Comparison of ENCODE assay signal across 21 cellular contexts in genomic region chr6:21437583-21437982, GRCh38.
DNase-seq lines count a peak whose midpoint lies in the region; ATAC-seq lines count a peak whose summit lies in the region.
"Had no signal": no experiment of that assay in that cellular context is flagged by ENCODE, and none has a peak within 500 bp of the region (broad histone marks: within the 10 kb centered on the region; RNA-seq: fewer than 3 reads in every experiment).

No MANE protein-coding gene starts in this region.

- no peaks in the 10 kb centered on the region for H3K9me3 Mint-ChIP-seq in activated CD8-positive, alpha-beta memory T cell treated with anti-CD3 and anti-CD28 coated beads, Interleukin-2, amount 10 ng/mL, durations not matched to agents 7 days and 5 days (ENCODE audit: low read depth)

- H3K27me3 Mint-ChIP-seq in activated CD8-positive, alpha-beta memory T cell treated with anti-CD3 and anti-CD28 coated beads, Interleukin-2, amount 10 ng/mL, durations not matched to agents 7 days and 5 days: peaks cover 11% of the 10 kb centered on the region

- DNase-seq in activated CD8-positive, alpha-beta memory T cell treated with anti-CD3 and anti-CD28 coated beads, Interleukin-2, amount 10 ng/mL, durations not matched to agents 7 days and 5 days: no peak
- no peak for DNase-seq in activated CD8-positive, alpha-beta memory T cell treated with anti-CD3 and anti-CD28 coated beads, Interleukin-2, amount 50 U/mL, for 4 hours
- DNase-seq in NCI-H2171 (lab: John Stamatoyannopoulos, UW): peak; percentile 28
- peak; percentile 7 for DNase-seq in fibroblast of peridontal ligament (ENCODE audit: extremely low read depth)
- no peak for DNase-seq in COR-L47 (lab: John Stamatoyannopoulos, UW)
- DNase-seq in midbrain (lab: John Stamatoyannopoulos, UW): no peak
- DNase-seq in DMS153 treated with DMSO at 0.1 percent for 48 hours (lab: John Stamatoyannopoulos, UW; ENCODE audit: unreplicated experiment): no peak
- DNase-seq in DMS114 treated with DMSO at 0.1 percent for 48 hours (lab: John Stamatoyannopoulos, UW; ENCODE audit: unreplicated experiment): no peak
- DNase-seq: activated CD8-positive, alpha-beta memory T cell treated with anti-CD3 and anti-CD28 coated beads for 24 hours; cortex of kidney; foreskin keratinocyte; hypothalamus; Kasumi-1; mesendoderm; NCI-H1436; NCI-H345; nephron progenitor cell; Peyer's patch; small intestine; T1000; upper lobe of right lung had no signal

- peak overlapping the region; percentile 88 for H3K27ac Mint-ChIP-seq in activated CD8-positive, alpha-beta memory T cell treated with anti-CD3 and anti-CD28 coated beads, Interleukin-2, amount 10 ng/mL, durations not matched to agents 7 days and 5 days
- H3K27ac Mint-ChIP-seq: nephron progenitor cell had no signal

- no peak overlapping the region for H3K4me3 Mint-ChIP-seq in activated CD8-positive, alpha-beta memory T cell treated with anti-CD3 and anti-CD28 coated beads, Interleukin-2, amount 10 ng/mL, durations not matched to agents 7 days and 5 days
- H3K4me3 Mint-ChIP-seq: nephron progenitor cell had no signal

- ATAC-seq in activated CD8-positive, alpha-beta memory T cell treated with anti-CD3 and anti-CD28 coated beads, Interleukin-2, amount 10 ng/mL, durations not matched to agents 7 days and 5 days: no peak
- ATAC-seq: foreskin keratinocyte, upper lobe of right lung had no signal

- peaks cover 36% of the 10 kb centered on the region for H3K4me1 Mint-ChIP-seq in activated CD8-positive, alpha-beta memory T cell treated with anti-CD3 and anti-CD28 coated beads, Interleukin-2, amount 10 ng/mL, durations not matched to agents 7 days and 5 days

- CTCF ChIA-PET in activated CD8-positive, alpha-beta memory T cell treated with anti-CD3 and anti-CD28 coated beads, Interleukin-2, amount 10 ng/mL, durations not matched to agents 7 days and 5 days (lab: Charles Lee): no interaction called here

- no peaks in the 10 kb centered on the region for H3K36me3 Mint-ChIP-seq in activated CD8-positive, alpha-beta memory T cell treated with anti-CD3 and anti-CD28 coated beads, Interleukin-2, amount 10 ng/mL, durations not matched to agents 7 days and 5 days

Comparison
In these comparisons a context has a peak if more than half of its experiments do, and no peak if none do; other contexts are left out.
1. DNase-seq: peak in NCI-H2171 (single experiment) and fibroblast of peridontal ligament (single experiment); none in activated CD8-positive, alpha-beta memory T cell treated with anti-CD3 and anti-CD28 coated beads, Interleukin-2, amount 10 ng/mL, durations not matched to agents 7 days and 5 days (single experiment), activated CD8-positive, alpha-beta memory T cell treated with anti-CD3 and anti-CD28 coated beads, Interleukin-2, amount 50 U/mL, for 4 hours (single experiment), COR-L47 (single experiment), midbrain (single experiment), DMS153 treated with DMSO at 0.1 percent for 48 hours (single experiment) and DMS114 treated with DMSO at 0.1 percent for 48 hours (single experiment).